21 cellular contexts compared by ENCODE assay signal in the genomic region with DNA sequence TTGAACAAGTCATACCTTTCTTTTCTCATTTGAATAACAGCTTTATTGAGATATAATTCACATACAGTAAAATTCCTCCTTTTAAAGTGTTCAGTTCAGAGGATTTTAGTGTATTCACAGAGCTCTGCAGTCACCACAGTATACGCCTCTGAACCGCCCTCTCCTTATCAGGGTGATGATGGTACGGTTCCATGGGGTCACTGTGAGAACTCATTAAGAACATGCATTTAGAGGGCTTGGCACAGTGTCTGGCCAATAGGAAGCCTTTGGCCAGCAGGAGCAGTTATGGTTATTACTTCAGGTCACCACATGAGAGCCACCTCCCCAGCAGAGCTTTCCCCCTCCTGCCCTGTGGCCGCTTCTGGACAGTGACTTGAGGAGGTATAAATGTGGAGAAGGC. TPM values are rescaled to one million over a fixed set of nuclear protein-coding genes. Genes with fewer than 3 reads are reported as not detected.
A peak's percentile ranks its signal among the peaks of the same experiment; 100 is the strongest.
DNase-seq lines count a peak whose midpoint lies in the region; ATAC-seq, FAIRE-seq and TF ChIP-seq lines count a peak whose summit lies in the region.
"Had no signal": no experiment of that assay in that cellular context is flagged by ENCODE, and none has a peak within 500 bp of the region (broad histone marks: within the 10 kb centered on the region; RNA-seq: fewer than 3 reads in every experiment).

No MANE protein-coding gene starts in this region.

- H3K27me3 ChIP-seq in small intestine (ENCODE audit: control insufficient read depth in 2 of 2, insufficient read depth in 2 of 2, low read length in 2 of 2): no peaks in the 10 kb centered on the region
- H3K27me3 ChIP-seq: BLaER1 had no signal

- H3K27ac Mint-ChIP-seq in activated T-helper 17 cell treated with anti-CD3 and anti-CD28 coated beads, Interleukin-2, amount 50 U/mL, for 72 hours: peak overlapping the region; percentile 69
- H3K27ac Mint-ChIP-seq: CD14-positive monocyte, GM23338 had no signal

- no peaks in the 10 kb centered on the region for H3K36me3 Mint-ChIP-seq in activated T-helper 17 cell treated with anti-CD3 and anti-CD28 coated beads, Interleukin-2, amount 50 U/mL, for 72 hours (ENCODE audit: low read depth)
- H3K36me3 Mint-ChIP-seq: CD14-positive monocyte; CD4-positive, alpha-beta memory T cell had no signal

- DNase-seq in left colon (no peak), small intestine (peak; percentile 45)
- DNase-seq in activated CD8-positive, alpha-beta memory T cell treated with anti-CD3 and anti-CD28 coated beads, Interleukin-2, amount 50 U/mL, for 4 hours: no peak
- DNase-seq: 8988T; CD4-positive, alpha-beta memory T cell; DMS153; DMS79; GDM1; H7 had no signal

- no peak for FAIRE-seq in small intestine (lab: Jason Lieb, UNC)
- FAIRE-seq: GM18507, HepG2 had no signal

- intact Hi-C loops in left colon (cut with DNase I, micrococcal nuclease): no loop called here

- no peaks in the 10 kb centered on the region for H3K27me3 Mint-ChIP-seq in activated T-helper 17 cell treated with anti-CD3 and anti-CD28 coated beads, Interleukin-2, amount 50 U/mL, for 72 hours
- H3K27me3 Mint-ChIP-seq: CD4-positive, alpha-beta memory T cell; IgD-negative memory B cell had no signal

- H3K4me1 Mint-ChIP-seq in activated T-helper 17 cell treated with anti-CD3 and anti-CD28 coated beads, Interleukin-2, amount 50 U/mL, for 72 hours: peaks cover 19% of the 10 kb centered on the region

- POLR2A ChIA-PET in HEK293 (lab: Yijun Ruan, JAX): no interaction called here

- no peak overlapping the region for H3K4me3 Mint-ChIP-seq in activated T-helper 17 cell treated with anti-CD3 and anti-CD28 coated beads, Interleukin-2, amount 50 U/mL, for 72 hours
- H3K4me3 Mint-ChIP-seq: CD14-positive monocyte; CD4-positive, alpha-beta memory T cell; GM23338 had no signal

- H3K36me3 ChIP-seq in HEK293 (ENCODE audit: control insufficient read depth in 2 of 2, insufficient read depth in 1 of 2, low read length in 2 of 2) (no peaks in the 10 kb centered on the region), small intestine (ENCODE audit: control insufficient read depth in 2 of 2, insufficient read depth in 2 of 2, low read length in 2 of 2) (no peaks in the 10 kb centered on the region)
- H3K36me3 ChIP-seq: BLaER1 had no signal

- peaks cover 4% of the 10 kb centered on the region for H3K9me3 Mint-ChIP-seq in activated T-helper 17 cell treated with anti-CD3 and anti-CD28 coated beads, Interleukin-2, amount 50 U/mL, for 72 hours
- H3K9me3 Mint-ChIP-seq: CD4-positive, alpha-beta memory T cell; GM23338; IgD-negative memory B cell had no signal

- CTCF ChIA-PET in HEK293 (lab: Yijun Ruan, JAX): interaction anchor here (0.8 kb wide), 1 partner anchor 278 kb away, joined by 4 read pairs; no protein-coding TSS in a partner anchor

- 12 to 63% (median 49%) methylated on average over 4 of the region's 4 CpGs for WGBS in small intestine, 3 donors

- H3K4me3 ChIP-seq in HEK293 (ENCODE audit: low read depth, low read length) (no peak overlapping the region), small intestine (ENCODE audit: low read depth in 1 of 2, low read length in 2 of 2) (no peak overlapping the region)
- H3K4me3 ChIP-seq: BLaER1, GM23338 had no signal

- H3K27ac ChIP-seq in HEK293 (ENCODE audit: extremely low read depth, low read depth, low read length) (no peak overlapping the region), small intestine (ENCODE audit: low read depth in 1 of 2, low read length in 1 of 2) (no peak overlapping the region)
- H3K27ac ChIP-seq: BLaER1 had no signal

- H3K4me1 ChIP-seq in HEK293 (ENCODE audit: control insufficient read depth, insufficient read depth, low read length) (no peaks in the 10 kb centered on the region), small intestine (ENCODE audit: control insufficient read depth in 2 of 2, insufficient read depth in 1 of 2, low read depth in 1 of 2, low read length in 1 of 2) (no peaks in the 10 kb centered on the region)

- H3K9me3 ChIP-seq in HEK293 (ENCODE audit: control insufficient read depth, insufficient read depth, low read depth, low read length): no peaks in the 10 kb centered on the region
- H3K9me3 ChIP-seq in small intestine (ENCODE audit: control insufficient read depth, low read depth): no peaks in the 10 kb centered on the region
- H3K9me3 ChIP-seq: BLaER1 had no signal

- no peak for TF ChIP-seq CTCF in HEK293 (tag by site-specific recombination; IDR thresholded peaks at IDR 0.05)

- no peak for ATAC-seq in activated T-helper 17 cell treated with anti-CD3 and anti-CD28 coated beads, Interleukin-2, amount 50 U/mL, for 72 hours (replicated peaks)
- ATAC-seq in left colon (peak; percentile 58), GM21723 (IDR thresholded peaks at IDR 0.05; ENCODE audit: unreplicated experiment) (no peak), GM19452 (IDR thresholded peaks at IDR 0.05; ENCODE audit: unreplicated experiment) (no peak)
- ATAC-seq: GM23338, HCT116, HepG2 had no signal

TF ChIP-seq in HEK293, 187 proteins besides CTCF, POLR2A, EP300 and RAD21:
- TF ChIP-seq ZNF132 (tag by site-specific recombination; IDR thresholded peaks at IDR 0.05; ENCODE audit: borderline replicate concordance) (no peak), ZIC2 (tag by site-specific recombination; IDR thresholded peaks at IDR 0.05) (peak; percentile 75)
- TF ChIP-seq, protein P1, sequence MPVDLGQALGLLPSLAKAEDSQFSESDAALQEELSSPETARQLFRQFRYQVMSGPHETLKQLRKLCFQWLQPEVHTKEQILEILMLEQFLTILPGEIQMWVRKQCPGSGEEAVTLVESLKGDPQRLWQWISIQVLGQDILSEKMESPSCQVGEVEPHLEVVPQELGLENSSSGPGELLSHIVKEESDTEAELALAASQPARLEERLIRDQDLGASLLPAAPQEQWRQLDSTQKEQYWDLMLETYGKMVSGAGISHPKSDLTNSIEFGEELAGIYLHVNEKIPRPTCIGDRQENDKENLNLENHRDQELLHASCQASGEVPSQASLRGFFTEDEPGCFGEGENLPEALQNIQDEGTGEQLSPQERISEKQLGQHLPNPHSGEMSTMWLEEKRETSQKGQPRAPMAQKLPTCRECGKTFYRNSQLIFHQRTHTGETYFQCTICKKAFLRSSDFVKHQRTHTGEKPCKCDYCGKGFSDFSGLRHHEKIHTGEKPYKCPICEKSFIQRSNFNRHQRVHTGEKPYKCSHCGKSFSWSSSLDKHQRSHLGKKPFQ (tag by site-specific recombination; IDR thresholded peaks at IDR 0.05): no peak
- TF ChIP-seq, protein P2, sequence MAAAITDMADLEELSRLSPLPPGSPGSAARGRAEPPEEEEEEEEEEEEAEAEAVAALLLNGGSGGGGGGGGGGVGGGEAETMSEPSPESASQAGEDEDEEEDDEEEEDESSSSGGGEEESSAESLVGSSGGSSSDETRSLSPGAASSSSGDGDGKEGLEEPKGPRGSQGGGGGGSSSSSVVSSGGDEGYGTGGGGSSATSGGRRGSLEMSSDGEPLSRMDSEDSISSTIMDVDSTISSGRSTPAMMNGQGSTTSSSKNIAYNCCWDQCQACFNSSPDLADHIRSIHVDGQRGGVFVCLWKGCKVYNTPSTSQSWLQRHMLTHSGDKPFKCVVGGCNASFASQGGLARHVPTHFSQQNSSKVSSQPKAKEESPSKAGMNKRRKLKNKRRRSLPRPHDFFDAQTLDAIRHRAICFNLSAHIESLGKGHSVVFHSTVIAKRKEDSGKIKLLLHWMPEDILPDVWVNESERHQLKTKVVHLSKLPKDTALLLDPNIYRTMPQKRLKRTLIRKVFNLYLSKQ (tag by site-specific recombination; IDR thresholded peaks at IDR 0.05; ENCODE audit: borderline replicate concordance): no peak

RNA-seq across cellular contexts. Expression of a gene that starts 27.3 kb away (rescaled TPM):
- total RNA-seq in activated T-helper 17 cell treated with anti-CD3 and anti-CD28 coated beads, Interleukin-2, amount 50 U/mL, for 72 hours: 1 to 10 TPM in 1 of 2 donors, under 1 TPM in 1; 0.45 to 1.5 TPM
- 1 to 10 TPM; 2.1 to 2.4 TPM for total RNA-seq in left colon
- 1 to 10 TPM in 2 of 3 donors, under 1 TPM in 1; 0.45 to 1.9 (median 1.4) TPM for polyA plus RNA-seq in small intestine
- polyA plus RNA-seq: AG04450, CD14-positive monocyte, IgD-negative memory B cell had no signal

RNA-seq across cellular contexts. Expression of a gene that starts 51.2 kb away (rescaled TPM):
- total RNA-seq in activated T-helper 17 cell treated with anti-CD3 and anti-CD28 coated beads, Interleukin-2, amount 50 U/mL, for 72 hours: 1 to 10 TPM; 2.1 to 3.7 TPM
- total RNA-seq in left colon: 1 to 10 TPM; 4.1 to 5.8 TPM
- 1 to 10 TPM in 1 of 3 donors, under 1 TPM in 1, not detected in 1; 0.54 to 2.7 TPM for polyA plus RNA-seq in small intestine
